ENCODE assay signal across 21 cellular contexts in genomic region chr1:41745022-41745421, GRCh38.
DNase-seq lines count a peak whose midpoint lies in the region; ATAC-seq lines count a peak whose summit lies in the region.
"Had no signal": no experiment of that assay in that cellular context is flagged by ENCODE, and none has a peak within 500 bp of the region (broad histone marks: within the 10 kb centered on the region; RNA-seq: fewer than 3 reads in every experiment).

No MANE protein-coding gene starts in this region.

- peak overlapping the region in 3 of 11 experiments; percentile 10 to 43 (median 30); a peak in 3 of 22 replicates for H3K27ac ChIP-seq in BLaER1 treated with 17β-estradiol and CSF1 and Interleukin-3, amounts not matched to agents 10 nM and 100 nM
- H3K27ac ChIP-seq: breast epithelium, coronary artery, left lung, right atrium auricular region, thyroid gland, VCaP had no signal

- no peak overlapping the region for H3K4me3 Mint-ChIP-seq in activated naive CD8-positive, alpha-beta T cell treated with anti-CD3 and anti-CD28 coated beads for 36 hours
- H3K4me3 Mint-ChIP-seq: CD8-positive, alpha-beta T cell; T-helper 1 cell treated with Interleukin-12 subunit alpha and Interleukin-12 subunit beta and Interleukin-4 antibody, amounts not matched to agents 30 μg/mL and 1 μg/mL, for 36 hours had no signal

- H3K36me3 ChIP-seq in BLaER1 treated with 17β-estradiol and CSF1 and Interleukin-3, amounts not matched to agents 10 nM and 100 nM = no peaks in the 10 kb centered on the region
- H3K36me3 ChIP-seq: breast epithelium, left lung, right atrium auricular region, thyroid gland had no signal

- peaks cover 42 to 85% (median 71%) of the 10 kb centered on the region in 10 experiments for H3K4me1 ChIP-seq in BLaER1 treated with 17β-estradiol and CSF1 and Interleukin-3, amounts not matched to agents 10 nM and 100 nM
- H3K4me1 ChIP-seq: breast epithelium, right atrium auricular region, thyroid gland had no signal

- H3K4me2 ChIP-seq in BLaER1 treated with 17β-estradiol and CSF1 and Interleukin-3, amounts not matched to agents 10 nM and 100 nM = peak overlapping the region in 8 of 11 experiments; percentile 11 to 97 (median 36); a peak in 11 of 22 replicates

- H3K9me3 ChIP-seq in BLaER1 treated with 17β-estradiol and CSF1 and Interleukin-3, amounts not matched to agents 10 nM and 100 nM (replicated peaks in 1 of 11) = no peaks in the 10 kb centered on the region
- H3K9me3 ChIP-seq: breast epithelium, left lung, right atrium auricular region, thyroid gland had no signal

- H3K36me3 Mint-ChIP-seq in activated naive CD8-positive, alpha-beta T cell treated with anti-CD3 and anti-CD28 coated beads for 36 hours = peaks cover 1% of the 10 kb centered on the region
- H3K36me3 Mint-ChIP-seq: CD8-positive, alpha-beta T cell had no signal

- peak overlapping the region; percentile 66 for H3K27ac Mint-ChIP-seq in activated naive CD8-positive, alpha-beta T cell treated with anti-CD3 and anti-CD28 coated beads for 36 hours
- H3K27ac Mint-ChIP-seq: CD8-positive, alpha-beta T cell; T-helper 1 cell treated with Interleukin-12 subunit alpha and Interleukin-12 subunit beta and Interleukin-4 antibody, amounts not matched to agents 30 μg/mL and 1 μg/mL, for 36 hours had no signal

- no peaks in the 10 kb centered on the region for H4K20me1 ChIP-seq in BLaER1 treated with 17β-estradiol and CSF1 and Interleukin-3, amounts not matched to agents 10 nM and 100 nM

- peaks cover 86% of the 10 kb centered on the region for H3K4me1 Mint-ChIP-seq in activated naive CD8-positive, alpha-beta T cell treated with anti-CD3 and anti-CD28 coated beads for 36 hours

- no peaks in the 10 kb centered on the region for H3K27me3 ChIP-seq in BLaER1 treated with 17β-estradiol and CSF1 and Interleukin-3, amounts not matched to agents 10 nM and 100 nM
- H3K27me3 ChIP-seq: breast epithelium, left lung, right atrium auricular region, thyroid gland had no signal

- H3K9ac ChIP-seq in BLaER1 treated with 17β-estradiol and CSF1 and Interleukin-3, amounts not matched to agents 10 nM and 100 nM = no peak overlapping the region

- H3K27me3 Mint-ChIP-seq in activated naive CD8-positive, alpha-beta T cell treated with anti-CD3 and anti-CD28 coated beads for 36 hours = no peaks in the 10 kb centered on the region

- DNase-seq in activated naive CD8-positive, alpha-beta T cell treated with anti-CD3 and anti-CD28 coated beads for 36 hours = no peak
- DNase-seq in NCI-H1417 treated with DMSO at 0.1 percent for 48 hours (lab: John Stamatoyannopoulos, UW) (no peak), SK-N-DZ (ENCODE audit: low spot score) (no peak)
- DNase-seq: activated CD8-positive, alpha-beta memory T cell treated with anti-CD3 and anti-CD28 coated beads for 24 hours; CD8-positive, alpha-beta T cell; glutamatergic neuron; left lung; NCI-H1417; NCI-H524; SHP77 treated with DMSO at 0.1 percent for 48 hours; thyroid gland had no signal

- no peak overlapping the region for H3K4me3 ChIP-seq in BLaER1 treated with 17β-estradiol and CSF1 and Interleukin-3, amounts not matched to agents 10 nM and 100 nM
- H3K4me3 ChIP-seq: breast epithelium, coronary artery, left lung, right atrium auricular region, thyroid gland had no signal

- no peaks in the 10 kb centered on the region for H3K9me3 Mint-ChIP-seq in activated naive CD8-positive, alpha-beta T cell treated with anti-CD3 and anti-CD28 coated beads for 36 hours
- H3K9me3 Mint-ChIP-seq: CD8-positive, alpha-beta T cell; T-helper 1 cell treated with Interleukin-12 subunit alpha and Interleukin-12 subunit beta and Interleukin-4 antibody, amounts not matched to agents 30 μg/mL and 1 μg/mL, for 36 hours had no signal

- peak; percentile 25 for ATAC-seq in GM18520 (IDR thresholded peaks at IDR 0.05; ENCODE audit: unreplicated experiment)
- ATAC-seq in HG02588 (IDR thresholded peaks at IDR 0.05; ENCODE audit: unreplicated experiment) = peak; percentile 46
- ATAC-seq in HG02852 (IDR thresholded peaks at IDR 0.05; ENCODE audit: unreplicated experiment) = no peak
- ATAC-seq in GM21619 (IDR thresholded peaks at IDR 0.05; ENCODE audit: unreplicated experiment) = no peak
- ATAC-seq: CD8-positive, alpha-beta T cell; left lung had no signal

Comparison
In these comparisons a context has a peak if more than half of its experiments do, and no peak if none do; other contexts are left out.
1. ATAC-seq: peak in GM18520 (single experiment) and HG02588 (single experiment); none in HG02852 (single experiment) and GM21619 (single experiment).